ENCODE assay signal across 8 cellular contexts in the genomic region with DNA sequence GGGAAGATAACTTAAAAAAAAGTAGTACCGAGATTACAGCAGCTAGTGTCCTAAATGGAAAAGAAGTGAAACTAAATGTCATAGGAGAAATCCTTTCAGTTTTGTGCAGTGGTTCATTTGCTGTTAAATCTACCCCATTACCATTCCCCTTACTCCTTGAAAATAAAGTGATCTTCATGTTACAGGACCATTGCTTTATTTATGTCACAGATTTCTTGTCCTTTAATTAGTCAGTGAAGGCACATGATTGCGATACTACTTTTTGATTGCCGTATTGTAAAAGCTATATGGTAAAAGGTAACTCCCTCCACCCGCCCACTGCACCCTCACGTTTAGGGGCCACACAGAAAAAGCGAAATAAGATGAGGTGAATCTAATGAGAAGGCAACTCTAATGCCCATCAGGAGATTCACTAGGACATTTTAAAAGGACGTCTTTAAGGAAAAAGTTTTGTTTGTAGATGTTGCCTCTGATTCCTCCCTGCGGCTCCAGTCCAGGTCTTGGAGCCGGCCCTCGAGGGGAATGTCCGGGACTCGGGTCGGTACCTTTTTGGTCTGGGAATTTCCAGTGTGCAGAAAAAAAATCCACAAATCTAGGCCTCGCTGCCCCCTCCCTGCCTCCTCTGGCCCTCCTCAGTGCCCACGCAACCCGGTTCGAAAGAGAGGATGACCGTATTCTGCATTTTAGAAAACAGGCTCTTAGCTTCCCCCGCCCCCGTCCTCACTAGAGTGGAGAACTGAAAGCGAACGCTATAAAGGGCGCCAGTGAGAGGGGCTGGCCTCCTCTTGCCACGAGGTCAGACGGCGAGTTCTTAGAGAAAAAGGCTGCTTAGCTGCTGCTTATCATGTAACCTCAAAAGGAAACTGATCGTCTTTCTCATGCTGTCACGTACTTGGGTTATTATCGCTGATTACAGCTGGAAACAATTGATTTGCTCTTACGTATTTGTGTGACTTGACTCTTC. TPM values are rescaled to one million over a fixed set of nuclear protein-coding genes. Genes with fewer than 3 reads are reported as not detected.
DNase-seq lines count a peak whose midpoint lies in the region; ATAC-seq and TF ChIP-seq lines count a peak whose summit lies in the region.

No MANE protein-coding gene starts in this region.

- BruUV-seq in PC-9 (replicated peaks; lab: Mats Ljungman, UMichigan), result no TSS peak

- H3K9me2 ChIP-seq in PC-9 (ENCODE audit: insufficient read depth), result 0 out of 2 replicates have a peak, but pooled peaks cover 4% of the 10 kb centered on the region

- peaks cover 62% of the 10 kb centered on the region for H3K36me3 Mint-ChIP-seq in activated T-helper 17 cell treated with anti-CD3 and anti-CD28 coated beads, Interleukin-2, amount 50 U/mL, for 72 hours (ENCODE audit: low read depth)
- H3K36me3 Mint-ChIP-seq in nephron progenitor cell (ENCODE audit: low read depth), result peaks cover under 1% of the 10 kb centered on the region
- H3K36me3 Mint-ChIP-seq in stimulated activated naive CD8-positive, alpha-beta T cell treated with anti-CD3 and anti-CD28 coated beads, Interleukin-15, Interleukin-2, amounts not matched to agents 100 ng/mL and 50 ng/mL, for 24 hours (ENCODE audit: low read depth), result peaks cover 34% of the 10 kb centered on the region

- POLR2A ChIA-PET in PC-9 (lab: Charles Lee; ENCODE audit: unreplicated experiment), result interaction anchor here (0.6 to 1.9 kb wide), 6 partner anchors 19 to 703 kb away, joined by 3 to 20 read pairs (median 3); a partner anchor contains a TSS

- peak overlapping the region; percentile 76 for H3K4me2 ChIP-seq in PC-9

- intact Hi-C loops in PC-9 (cut with micrococcal nuclease; ENCODE audit: unreplicated experiment), result loop anchor here (1.0 kb wide), 1 partner anchor 22 kb away; a partner anchor contains a TSS

- H3K36me3 ChIP-seq in PC-9 (ENCODE audit: low read depth), result no peaks in the 10 kb centered on the region

- peak overlapping the region; percentile 92 for H2AFZ ChIP-seq in PC-9

- TF ChIP-seq CTCF in AG09309 (IDR thresholded peaks at IDR 0.05; ENCODE audit: control insufficient read depth, insufficient read depth, low read depth, low read length, missing control alignments) (no peak), PC-9 (conservative IDR thresholded peaks at IDR 0.05) (no peak), fibroblast of the aortic adventitia (IDR thresholded peaks at IDR 0.05; ENCODE audit: insufficient read depth, low read length) (no peak), nephron progenitor cell (IDR thresholded peaks at IDR 0.05) (no peak)

- peak overlapping the region; percentile 94 for H3K4me3 Mint-ChIP-seq in activated T-helper 17 cell treated with anti-CD3 and anti-CD28 coated beads, Interleukin-2, amount 50 U/mL, for 72 hours
- H3K4me3 Mint-ChIP-seq in nephron progenitor cell, result peak overlapping the region; percentile 87
- H3K4me3 Mint-ChIP-seq in stimulated activated naive CD8-positive, alpha-beta T cell treated with anti-CD3 and anti-CD28 coated beads, Interleukin-15, Interleukin-2, amounts not matched to agents 100 ng/mL and 50 ng/mL, for 24 hours, result peak overlapping the region; percentile 86

- no peaks in the 10 kb centered on the region for H4K20me1 ChIP-seq in PC-9 (ENCODE audit: insufficient read depth)

- no peaks in the 10 kb centered on the region for H3K27me3 Mint-ChIP-seq in activated T-helper 17 cell treated with anti-CD3 and anti-CD28 coated beads, Interleukin-2, amount 50 U/mL, for 72 hours
- H3K27me3 Mint-ChIP-seq in nephron progenitor cell (ENCODE audit: low read depth, poor library complexity), result peaks cover 4% of the 10 kb centered on the region
- no peaks in the 10 kb centered on the region for H3K27me3 Mint-ChIP-seq in stimulated activated naive CD8-positive, alpha-beta T cell treated with anti-CD3 and anti-CD28 coated beads, Interleukin-15, Interleukin-2, amounts not matched to agents 100 ng/mL and 50 ng/mL, for 24 hours

- H3F3A ChIP-seq in PC-9 (ENCODE audit: insufficient read depth, low read depth), result peaks cover 3% of the 10 kb centered on the region; the same call in 1 of the 2 replicates

- H3K27me3 ChIP-seq in PC-9 (ENCODE audit: insufficient read depth, low read depth), result no peaks in the 10 kb centered on the region

- CTCF ChIA-PET in PC-9 (lab: Charles Lee), result interaction anchor here (0.6 kb wide), 1 partner anchor 13 kb away, joined by 3 read pairs; no protein-coding TSS in a partner anchor

- peaks cover 48% of the 10 kb centered on the region for H3K4me1 Mint-ChIP-seq in activated T-helper 17 cell treated with anti-CD3 and anti-CD28 coated beads, Interleukin-2, amount 50 U/mL, for 72 hours
- peaks cover 42% of the 10 kb centered on the region for H3K4me1 Mint-ChIP-seq in nephron progenitor cell
- peaks cover 79% of the 10 kb centered on the region for H3K4me1 Mint-ChIP-seq in stimulated activated naive CD8-positive, alpha-beta T cell treated with anti-CD3 and anti-CD28 coated beads, Interleukin-15, Interleukin-2, amounts not matched to agents 100 ng/mL and 50 ng/mL, for 24 hours (ENCODE audit: low read depth)

- H3K27ac Mint-ChIP-seq in activated T-helper 17 cell treated with anti-CD3 and anti-CD28 coated beads, Interleukin-2, amount 50 U/mL, for 72 hours, result peak overlapping the region; percentile 98
- H3K27ac Mint-ChIP-seq in nephron progenitor cell, result peak overlapping the region; percentile 97
- H3K27ac Mint-ChIP-seq in stimulated activated naive CD8-positive, alpha-beta T cell treated with anti-CD3 and anti-CD28 coated beads, Interleukin-15, Interleukin-2, amounts not matched to agents 100 ng/mL and 50 ng/mL, for 24 hours, result peak overlapping the region; percentile 89

- peaks cover 23% of the 10 kb centered on the region for H3K4me1 ChIP-seq in PC-9 (replicated peaks; ENCODE audit: insufficient read depth)

- no peaks in the 10 kb centered on the region; the same call in 1 of the 2 replicates for H3K9me3 ChIP-seq in PC-9 (ENCODE audit: insufficient read depth, low read depth)

- ATAC-seq in GM19025 (IDR thresholded peaks at IDR 0.05; ENCODE audit: low read depth, unreplicated experiment) (peak; percentile 79), HG03196 (IDR thresholded peaks at IDR 0.05; ENCODE audit: unreplicated experiment) (peak; percentile 85)
- ATAC-seq in activated T-helper 17 cell treated with anti-CD3 and anti-CD28 coated beads, Interleukin-2, amount 50 U/mL, for 72 hours (replicated peaks), result peak; percentile 85

- H3K27ac ChIP-seq in PC-9, result peak overlapping the region; percentile 56

- DNase-seq in AG09309 (ENCODE audit: low read depth), result no peak
- DNase-seq in PC-9, result peak; percentile 67 to 73
- DNase-seq in fibroblast of the aortic adventitia (ENCODE audit: low read depth), result peak; percentile 77
- DNase-seq in nephron progenitor cell, result peak; percentile 63

- no peaks in the 10 kb centered on the region for H3K79me2 ChIP-seq in PC-9 (ENCODE audit: low read depth)

- H3K9me3 Mint-ChIP-seq in activated T-helper 17 cell treated with anti-CD3 and anti-CD28 coated beads, Interleukin-2, amount 50 U/mL, for 72 hours, result no peaks in the 10 kb centered on the region
- H3K9me3 Mint-ChIP-seq in nephron progenitor cell, result no peaks in the 10 kb centered on the region
- no peaks in the 10 kb centered on the region for H3K9me3 Mint-ChIP-seq in stimulated activated naive CD8-positive, alpha-beta T cell treated with anti-CD3 and anti-CD28 coated beads, Interleukin-15, Interleukin-2, amounts not matched to agents 100 ng/mL and 50 ng/mL, for 24 hours

- H3K4me3 ChIP-seq in AG09309 (ENCODE audit: control insufficient read depth, low read depth, low read length) (peak overlapping the region; percentile 64), PC-9 (peak overlapping the region; percentile 74), fibroblast of the aortic adventitia (ENCODE audit: low read depth, low read length) (peak overlapping the region; percentile 69)

RNA-seq across cellular contexts. Expression of a gene that starts 21.8 kb away (rescaled TPM):
- total RNA-seq in PC-9 (2021), result 44.9 and 57.7 TPM in 2 replicates
- total RNA-seq in activated T-helper 17 cell treated with anti-CD3 and anti-CD28 coated beads, Interleukin-2, amount 50 U/mL, for 72 hours, result 100 to 1,000 TPM in 1 of 2 donors, 10 to 100 TPM in 1; 88.4 to 123 TPM
- total RNA-seq in fibroblast of the aortic adventitia (ENCODE audit: low replicate concordance), result 17.5 and 38.3 TPM in 2 replicates

RNA-seq across cellular contexts. Expression of a gene that starts 48.5 kb away (rescaled TPM):
- 12.0 and 12.8 TPM in 2 replicates for total RNA-seq in PC-9 (2021)
- 10 to 100 TPM; 13.9 to 21.3 TPM for total RNA-seq in activated T-helper 17 cell treated with anti-CD3 and anti-CD28 coated beads, Interleukin-2, amount 50 U/mL, for 72 hours
- 8.6 and 19.7 TPM in 2 replicates for total RNA-seq in fibroblast of the aortic adventitia (ENCODE audit: low replicate concordance)
